In genomic region chr17:50150354-50151040, GRCh38 we compare ENCODE assay signal across 8 cellular contexts. TPM values are rescaled to one million over a fixed set of nuclear protein-coding genes. Genes with fewer than 3 reads are reported as not detected.
DNase-seq lines count a peak whose midpoint lies in the region; ATAC-seq, FAIRE-seq and TF ChIP-seq lines count a peak whose summit lies in the region.

Gene PPP1R9B (minus strand): TSS chr17:50150677. CDS start chr17:50150513, 164 bp downstream.

- H3K27ac ChIP-seq in ACC112 (ENCODE audit: low read depth, low read length) (peak within 1 kb of the TSS; percentile 67), right lobe of liver (peak within 1 kb of the TSS; percentile 72 to 89 (median 87)), suprapubic skin (peak within 1 kb of the TSS; percentile 86)

- H3K4me1 ChIP-seq in ACC112 (ENCODE audit: control insufficient read depth, insufficient read depth, low read length, unreplicated experiment) (peaks cover 47% of the 10 kb centered on the region), right lobe of liver (peaks cover 0 to 44% (median 16%) of the 10 kb centered on the region in 4 donors), suprapubic skin (peaks cover 93% of the 10 kb centered on the region)

- no peak for ATAC-seq in right lobe of liver

- WGBS in right lobe of liver (ENCODE audit: insufficient coverage, low coverage, low lambda C conversion rate, missing lambda C conversion rate): 0% methylated on average over 2 of the region's 69 CpGs
- 0% methylated on average over 27 of the region's 69 CpGs for WGBS in suprapubic skin

- peak; percentile 32 for TF ChIP-seq POLR2A in right lobe of liver (IDR thresholded peaks at IDR 0.05)
- TF ChIP-seq POLR2A in suprapubic skin (IDR thresholded peaks at IDR 0.05): no peak

- peak within 1 kb of the TSS; percentile 95 for H3K4me3 ChIP-seq in ACC112 (ENCODE audit: low read depth, low read length)
- H3K4me3 ChIP-seq in bronchial epithelial cell (ENCODE audit: low read depth, low read length): peak within 1 kb of the TSS; percentile 70
- H3K4me3 ChIP-seq in right lobe of liver: peak within 1 kb of the TSS; percentile 72 to 82 (median 74)
- H3K4me3 ChIP-seq in suprapubic skin: peak within 1 kb of the TSS; percentile 84

- H3K27me3 ChIP-seq in ACC112 (ENCODE audit: insufficient read depth, low read length): no peaks in the 10 kb centered on the region
- no peaks in the 10 kb centered on the region for H3K27me3 ChIP-seq in bronchial epithelial cell (ENCODE audit: control insufficient read depth, insufficient read depth, low read length)
- no peaks in the 10 kb centered on the region for H3K27me3 ChIP-seq in right lobe of liver
- no peaks in the 10 kb centered on the region for H3K27me3 ChIP-seq in suprapubic skin

- intact Hi-C loops in right lobe of liver (cut with DNase I): no loop called here

- H3K36me3 ChIP-seq in ACC112 (ENCODE audit: insufficient read depth, low read length): no peaks in the 10 kb centered on the region
- no peaks in the 10 kb centered on the region for H3K36me3 ChIP-seq in bronchial epithelial cell (ENCODE audit: control insufficient read depth, insufficient read depth, low read length)
- H3K36me3 ChIP-seq in right lobe of liver: no peaks in the 10 kb centered on the region
- no peaks in the 10 kb centered on the region for H3K36me3 ChIP-seq in suprapubic skin

- no peak for TF ChIP-seq CTCF in bronchial epithelial cell (IDR thresholded peaks at IDR 0.05; ENCODE audit: insufficient read depth, low read length, severe bottlenecking)
- no peak for TF ChIP-seq CTCF in right lobe of liver (IDR thresholded peaks at IDR 0.05)
- no peak for TF ChIP-seq CTCF in suprapubic skin (IDR thresholded peaks at IDR 0.05)

- FAIRE-seq in bronchial epithelial cell (lab: Jason Lieb, UNC): no peak

- H3K9me3 ChIP-seq in right lobe of liver (no peaks in the 10 kb centered on the region), suprapubic skin (no peaks in the 10 kb centered on the region)

- TF ChIP-seq EP300 in suprapubic skin (IDR thresholded peaks at IDR 0.05): no peak

- peaks cover 56% of the 10 kb centered on the region for H3K79me2 ChIP-seq in ACC112 (ENCODE audit: control insufficient read depth, insufficient read depth, low read length, unreplicated experiment)

- no peak for DNase-seq in HT1080 (ENCODE audit: low read depth)
- DNase-seq in bronchial epithelial cell (ENCODE audit: low read depth): no peak
- peak in 1 of 3 donors; percentile 58 for DNase-seq in right lobe of liver
- no peak for DNase-seq in suprapubic skin (ENCODE audit: low spot score in 2 of 2)
- no peak for DNase-seq in NCI-H2196 (lab: John Stamatoyannopoulos, UW; ENCODE audit: unreplicated experiment)
- DNase-seq in HCEC 1CT: no peak
- no peak for DNase-seq in hepatic stellate cell (ENCODE audit: low spot score)

- H2AFZ ChIP-seq in ACC112 (ENCODE audit: low read length, unreplicated experiment): no peak within 1 kb of the TSS

RNA-seq across cellular contexts. Expression of gene PPP1R9B, which starts in this region (rescaled TPM):
- total RNA-seq in HT1080 (2014; rRNA removed; shearing (Covaris generic)): 38.7 and 46.4 TPM in 2 replicates
- 25.9 and 28.0 TPM in 2 replicates for polyA plus RNA-seq in HT1080 (2015; cell fraction: cytosol; rRNA removed)
- 71.5 and 71.7 TPM in 2 replicates for polyA plus RNA-seq in HT1080 (2015; cell fraction: nucleus; rRNA removed)
- 16.6 and 17.4 TPM in 2 replicates for total RNA-seq in bronchial epithelial cell
- 10 to 100 TPM in 5 of 6 experiments, 1 to 10 TPM in 1; 9.9 to 18.1 (median 12.0) TPM for total RNA-seq in right lobe of liver
- 10 to 100 TPM; 21.5 to 26.2 (median 23.7) TPM for total RNA-seq in suprapubic skin
